Comparison of ENCODE assay signal across 12 cellular contexts in the genomic region with DNA sequence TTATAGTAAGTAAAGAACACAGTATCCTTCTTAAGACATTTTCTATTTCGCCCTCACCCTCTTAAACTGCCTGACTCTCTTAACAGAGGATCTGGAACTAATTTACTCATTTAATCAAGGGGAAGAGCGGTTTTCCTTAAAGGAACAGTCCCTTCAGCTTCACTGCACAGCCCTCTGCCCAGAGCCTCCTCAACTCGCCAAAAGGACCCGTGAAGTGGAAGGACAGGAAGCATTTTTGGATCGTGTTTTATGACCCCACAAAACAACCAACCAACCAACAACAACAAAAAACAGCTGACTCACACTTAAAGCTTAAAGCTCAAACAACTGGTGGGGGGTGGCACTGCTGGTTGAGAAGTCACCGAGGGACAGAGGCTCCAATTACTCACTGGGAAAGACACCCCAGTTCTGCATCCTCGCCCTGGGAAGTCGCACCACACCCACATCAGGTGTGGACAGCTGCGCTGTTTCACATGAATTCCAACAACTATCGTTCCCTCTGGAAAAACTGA. TPM values are rescaled to one million over a fixed set of nuclear protein-coding genes. Genes with fewer than 3 reads are reported as not detected.
DNase-seq lines count a peak whose midpoint lies in the region; ATAC-seq, FAIRE-seq and TF ChIP-seq lines count a peak whose summit lies in the region.
"Had no signal": no experiment of that assay in that cellular context is flagged by ENCODE, and none has a peak within 500 bp of the region (broad histone marks: within the 10 kb centered on the region; RNA-seq: fewer than 3 reads in every experiment).

No MANE protein-coding gene starts in this region.

- H3K9ac ChIP-seq in K562 (ENCODE audit: insufficient read depth in 1 of 2, low read depth in 2 of 2, low read length in 2 of 2) (no peak overlapping the region), mesendoderm (ENCODE audit: low read length) (no peak overlapping the region)

- peaks cover 2% of the 10 kb centered on the region for H3K9me3 Mint-ChIP-seq in activated naive CD8-positive, alpha-beta T cell treated with anti-CD3 and anti-CD28 coated beads for 36 hours

- TF ChIP-seq CTCF in left ventricle myocardium inferior (IDR thresholded peaks at IDR 0.05; ENCODE audit: borderline replicate concordance) = no peak
- TF ChIP-seq CTCF in K562 (IDR thresholded peaks at IDR 0.05 in 2 of 3, conservative IDR thresholded peaks at IDR 0.05 in 1 of 3; ENCODE audit: insufficient read depth in 2 of 3, low read depth in 1 of 3, low read length in 3 of 3) = no peak

- H4K8ac ChIP-seq in mesendoderm (ENCODE audit: low read depth, low read length) = no peak overlapping the region

- H3K36me3 Mint-ChIP-seq in activated naive CD8-positive, alpha-beta T cell treated with anti-CD3 and anti-CD28 coated beads for 36 hours = no peaks in the 10 kb centered on the region
- H3K36me3 Mint-ChIP-seq: T-cell had no signal

- H3K4ac ChIP-seq in mesendoderm (ENCODE audit: low read depth, low read length) = no peak overlapping the region

- DNase-seq in left ventricle myocardium inferior = no peak
- no peak for DNase-seq in left ventricle myocardium superior
- peak in 1 of 4 experiments; percentile 9 for DNase-seq in K562 (ENCODE audit: extremely low read depth in 1 of 4, low spot score in 3 of 4)
- DNase-seq in mesendoderm = peak; percentile 44
- no peak for DNase-seq in activated naive CD8-positive, alpha-beta T cell treated with anti-CD3 and anti-CD28 coated beads for 36 hours
- DNase-seq in NCI-H2227 treated with DMSO at 0.1 percent for 48 hours (lab: John Stamatoyannopoulos, UW) = no peak
- DNase-seq in mesenteric fat pad (ENCODE audit: low spot score) = no peak
- DNase-seq: activated CD4-positive, alpha-beta T cell treated with anti-CD3 and anti-CD28 coated beads, Interleukin-2, amount 50 U/mL, for 4 hours; T-cell had no signal

- no peaks in the 10 kb centered on the region for H4K20me1 ChIP-seq in K562 (replicated peaks; ENCODE audit: control insufficient read depth, insufficient read depth, low read length)

- no peaks in the 10 kb centered on the region for H3K4me1 Mint-ChIP-seq in activated naive CD8-positive, alpha-beta T cell treated with anti-CD3 and anti-CD28 coated beads for 36 hours
- H3K4me1 Mint-ChIP-seq: T-cell had no signal

- peaks cover 12% of the 10 kb centered on the region for H3K27me3 Mint-ChIP-seq in activated naive CD8-positive, alpha-beta T cell treated with anti-CD3 and anti-CD28 coated beads for 36 hours

- H3K79me2 ChIP-seq in K562 (ENCODE audit: control insufficient read depth, insufficient read depth, low read length) = no peaks in the 10 kb centered on the region
- H3K79me2 ChIP-seq in mesendoderm (ENCODE audit: control insufficient read depth, insufficient read depth, low read length) = no peaks in the 10 kb centered on the region

- TF ChIP-seq RAD21 in K562 (CRISPR knock-in tag; conservative IDR thresholded peaks at IDR 0.05 in 1 of 2, IDR thresholded peaks at IDR 0.05 in 1 of 2) = no peak

- peaks cover 42% of the 10 kb centered on the region for H3K4me1 ChIP-seq in left ventricle myocardium inferior
- H3K4me1 ChIP-seq in K562 (replicated peaks in 1 of 2; ENCODE audit: control insufficient read depth in 2 of 2, insufficient read depth in 2 of 2, low read length in 2 of 2) = no peaks in the 10 kb centered on the region; a peak in 1 of 5 replicates
- H3K4me1 ChIP-seq in mesendoderm (ENCODE audit: control insufficient read depth, low read depth, low read length) = no peaks in the 10 kb centered on the region

- intact Hi-C loops in left ventricle myocardium inferior (cut with micrococcal nuclease) (no loop called here), left ventricle myocardium superior (cut with micrococcal nuclease) (no loop called here), K562 (cut with micrococcal nuclease) (no loop called here)

- no peak overlapping the region for H2BK5ac ChIP-seq in mesendoderm (ENCODE audit: low read length)

- H3K79me1 ChIP-seq in mesendoderm (ENCODE audit: low read length) = no peaks in the 10 kb centered on the region

- H3K36me3 ChIP-seq in left ventricle myocardium inferior = peaks cover 41% of the 10 kb centered on the region
- H3K36me3 ChIP-seq in K562 (ENCODE audit: control insufficient read depth, insufficient read depth, low read length) = no peaks in the 10 kb centered on the region
- H3K36me3 ChIP-seq in mesendoderm (ENCODE audit: control insufficient read depth, insufficient read depth, low read length) = no peaks in the 10 kb centered on the region

- POLR2A ChIA-PET in K562 (lab: Yijun Ruan, JAX) = no interaction called here

- H2BK15ac ChIP-seq in mesendoderm (replicated peaks; ENCODE audit: low read depth) = no peak overlapping the region

- H3K27ac Mint-ChIP-seq in activated naive CD8-positive, alpha-beta T cell treated with anti-CD3 and anti-CD28 coated beads for 36 hours = no peak overlapping the region
- H3K27ac Mint-ChIP-seq: T-cell had no signal

- H3K18ac ChIP-seq in mesendoderm (ENCODE audit: low read length) = peak overlapping the region; percentile 14

- H3K4me3 ChIP-seq in left ventricle myocardium inferior = no peak overlapping the region
- no peak overlapping the region for H3K4me3 ChIP-seq in K562
- H3K4me3 ChIP-seq in mesendoderm (ENCODE audit: low read length) = no peak overlapping the region

- H3K9me3 ChIP-seq in left ventricle myocardium inferior (replicated peaks) (no peaks in the 10 kb centered on the region), K562 (replicated peaks; ENCODE audit: control insufficient read depth, insufficient read depth, low read depth, low read length) (no peaks in the 10 kb centered on the region)

- H3K9me1 ChIP-seq in K562 (ENCODE audit: control insufficient read depth, insufficient read depth, low read length) = no peaks in the 10 kb centered on the region

- H3K23ac ChIP-seq in mesendoderm (ENCODE audit: low read length) = no peak overlapping the region

- no peak overlapping the region for H4K5ac ChIP-seq in mesendoderm (ENCODE audit: low read length)

- H3K27me3 ChIP-seq in left ventricle myocardium inferior (ENCODE audit: low read depth) (no peaks in the 10 kb centered on the region), K562 (ENCODE audit: control insufficient read depth in 2 of 2, insufficient read depth in 2 of 2, low read length in 2 of 2) (no peaks in the 10 kb centered on the region), mesendoderm (ENCODE audit: insufficient read depth, low read length, poor library complexity) (no peaks in the 10 kb centered on the region)

- no peak overlapping the region for H2AK5ac ChIP-seq in mesendoderm (ENCODE audit: low read length)

- H3K4me2 ChIP-seq in K562 (ENCODE audit: insufficient read depth, low read length) = peak overlapping the region; percentile 37
- no peak overlapping the region for H3K4me2 ChIP-seq in mesendoderm (ENCODE audit: low read length)

- no peak for ATAC-seq in left ventricle myocardium superior
- ATAC-seq in K562 = peak; percentile 57
- no peak for ATAC-seq in GM19455 (IDR thresholded peaks at IDR 0.05; ENCODE audit: unreplicated experiment)
- ATAC-seq: esophagus mucosa, T-cell had no signal

- no peak for TF ChIP-seq EP300 in K562 (IDR thresholded peaks at IDR 0.05; ENCODE audit: low read length)

- H3K4me3 Mint-ChIP-seq in activated naive CD8-positive, alpha-beta T cell treated with anti-CD3 and anti-CD28 coated beads for 36 hours = no peak overlapping the region
- H3K4me3 Mint-ChIP-seq: T-cell had no signal

- 3% methylated on average over 5 of the region's 10 CpGs for WGBS in K562 (ENCODE audit: insufficient coverage, low coverage, missing lambda C conversion rate)
- WGBS in mesendoderm (ENCODE audit: extremely low coverage, insufficient coverage, low lambda C conversion rate) = no CpG with 5 or more reads among the region's 10 CpGs

- no TSS peak for BruUV-seq in K562 (replicated peaks; lab: Mats Ljungman, UMichigan)

- H3K27ac ChIP-seq in left ventricle myocardium inferior (replicated peaks) = peak overlapping the region; percentile 80
- H3K27ac ChIP-seq in K562 (ENCODE audit: extremely low read depth, low read depth, low read length) = no peak overlapping the region
- H3K27ac ChIP-seq in mesendoderm (ENCODE audit: low read depth, low read length) = no peak overlapping the region

- FAIRE-seq in K562 (lab: Jason Lieb, UNC) = no peak
- FAIRE-seq: GM19239 had no signal

- in situ Hi-C loops in K562 (cut with MboI) = no loop called here

- H2BK120ac ChIP-seq in mesendoderm (ENCODE audit: low read depth, low read length) = no peak overlapping the region

- TF ChIP-seq POLR2A in K562 (conservative IDR thresholded peaks at IDR 0.05) = no peak

- no peak overlapping the region for H3K56ac ChIP-seq in mesendoderm (ENCODE audit: low read length)

- peak overlapping the region; percentile 79 for H2AFZ ChIP-seq in K562 (ENCODE audit: low read depth, low read length)

- CTCF ChIA-PET in K562 (lab: Yijun Ruan, JAX; ENCODE audit: low intra/inter-chr PET ratio) = no interaction called here

RNA-seq across cellular contexts. Expression of a gene that starts 35.7 kb away (rescaled TPM):
- total RNA-seq in left ventricle myocardium inferior = 35.2 TPM
- 41.3 TPM for total RNA-seq in left ventricle myocardium superior
- total RNA-seq in K562 (2011; cell fraction: chromatin; rRNA removed; ENCODE audit: low replicate concordance) = 0.62 and 2.0 TPM in 2 replicates
- 0.13 TPM in 1 of 2 replicates, not detected in the other for total RNA-seq in K562 (2011; cell fraction: nucleolus; rRNA removed)
- total RNA-seq in K562 (2011; cell fraction: nucleoplasm; rRNA removed) = 0.69 TPM in 1 of 2 replicates, not detected in the other
- not detected in 2 replicates for total RNA-seq in K562 (2014; rRNA removed)
- 0.22 and 0.45 TPM in 2 replicates for total RNA-seq in K562 (2014; rRNA removed; fragmentation: Illumina TruSeq; extraction: Trizol)
- total RNA-seq in K562 (2015; rRNA removed; fragmentation: Illumina TruSeq; extraction: Trizol) = 0.11 TPM in 1 of 2 replicates, not detected in the other
- 0.09 and 0.22 TPM in 2 replicates for total RNA-seq in K562 (2021)
- 0.04 TPM in 1 of 2 replicates, not detected in the other for polyA plus RNA-seq in K562 (2011; rRNA removed)
- polyA plus RNA-seq in K562 (2011; cell fraction: cytosol; rRNA removed) = 0.07 TPM in 1 of 2 replicates, not detected in the other
- polyA plus RNA-seq in K562 (2011; cell fraction: nucleus; rRNA removed) = 0.17 and 0.30 TPM in 2 replicates
- polyA plus RNA-seq in K562 (2012) = 0.29 TPM in 1 of 2 replicates, not detected in the other
- polyA plus RNA-seq in K562 (2014; fragmentation: Illumina TruSeq; extraction: Trizol) = 0.45 TPM in 1 of 2 replicates, not detected in the other
- polyA plus RNA-seq in K562 (2014; fragmentation: Nextera tagmentation; extraction: Ambion mirVana) = under 1 TPM; 0.10 to 0.29 TPM
- not detected in 2 replicates for polyA plus RNA-seq in K562 (2014; rRNA removed)
- not detected in 2 replicates for polyA minus RNA-seq in K562 (2011; rRNA and poly(A)+ RNA removed)
- not detected in 2 replicates for polyA minus RNA-seq in K562 (2011; cell fraction: cytosol; rRNA and poly(A)+ RNA removed)
- polyA minus RNA-seq in K562 (2011; cell fraction: nucleus; rRNA and poly(A)+ RNA removed) = 0.27 TPM in 1 of 2 replicates, not detected in the other
- polyA plus RNA-seq in mesendoderm (2013, experiment 1 of 2) = 0.63 TPM
- polyA plus RNA-seq in mesendoderm (2013, experiment 2 of 2) = 0.69 TPM
- total RNA-seq in activated naive CD8-positive, alpha-beta T cell treated with anti-CD3 and anti-CD28 coated beads for 36 hours = not detected
- 66.2 TPM for total RNA-seq in mesenteric fat pad

RNA-seq across cellular contexts. Expression of a gene that starts 43.8 kb away (rescaled TPM):
- 237 TPM for total RNA-seq in left ventricle myocardium inferior
- 225 TPM for total RNA-seq in left ventricle myocardium superior
- 19.3 and 32.5 TPM in 2 replicates for total RNA-seq in K562 (2011; cell fraction: chromatin; rRNA removed; ENCODE audit: low replicate concordance)
- total RNA-seq in K562 (2011; cell fraction: nucleolus; rRNA removed) = 15.8 and 19.7 TPM in 2 replicates
- 16.1 and 31.2 TPM in 2 replicates for total RNA-seq in K562 (2011; cell fraction: nucleoplasm; rRNA removed)
- 127 and 155 TPM in 2 replicates for total RNA-seq in K562 (2014; rRNA removed)
- 172 and 188 TPM in 2 replicates for total RNA-seq in K562 (2014; rRNA removed; fragmentation: Illumina TruSeq; extraction: Trizol)
- 185 and 204 TPM in 2 replicates for total RNA-seq in K562 (2015; rRNA removed; fragmentation: Illumina TruSeq; extraction: Trizol)
- total RNA-seq in K562 (2021) = 130 and 145 TPM in 2 replicates
- polyA plus RNA-seq in K562 (2011; rRNA removed) = 172 and 204 TPM in 2 replicates
- polyA plus RNA-seq in K562 (2011; cell fraction: cytosol; rRNA removed) = 14.3 and 47.4 TPM in 2 replicates
- polyA plus RNA-seq in K562 (2011; cell fraction: nucleus; rRNA removed) = 45.0 and 62.5 TPM in 2 replicates
- polyA plus RNA-seq in K562 (2012) = 158 and 174 TPM in 2 replicates
- polyA plus RNA-seq in K562 (2014; fragmentation: Illumina TruSeq; extraction: Trizol) = 179 and 233 TPM in 2 replicates
- polyA plus RNA-seq in K562 (2014; fragmentation: Nextera tagmentation; extraction: Ambion mirVana) = 100 to 1,000 TPM; 140 to 150 TPM
- 126 and 182 TPM in 2 replicates for polyA plus RNA-seq in K562 (2014; rRNA removed)
- 119 and 128 TPM in 2 replicates for polyA minus RNA-seq in K562 (2011; rRNA and poly(A)+ RNA removed)
- polyA minus RNA-seq in K562 (2011; cell fraction: cytosol; rRNA and poly(A)+ RNA removed) = 105 and 114 TPM in 2 replicates
- 20.6 and 34.2 TPM in 2 replicates for polyA minus RNA-seq in K562 (2011; cell fraction: nucleus; rRNA and poly(A)+ RNA removed)
- polyA plus RNA-seq in mesendoderm (2013, experiment 1 of 2) = 801 TPM
- polyA plus RNA-seq in mesendoderm (2013, experiment 2 of 2) = 797 TPM
- 100 to 1,000 TPM; 235 to 243 TPM for total RNA-seq in activated naive CD8-positive, alpha-beta T cell treated with anti-CD3 and anti-CD28 coated beads for 36 hours
- total RNA-seq in mesenteric fat pad = 140 TPM

Comparison
In these comparisons a context has a peak if more than half of its experiments do, and no peak if none do; other contexts are left out.
1. RNA of a gene that starts 35.7 kb away (total RNA-seq): 66.2 TPM in mesenteric fat pad (single experiment), 41.3 TPM in left ventricle myocardium superior (single experiment) and 35.2 TPM in left ventricle myocardium inferior (single experiment); not detected in activated naive CD8-positive, alpha-beta T cell treated with anti-CD3 and anti-CD28 coated beads for 36 hours and 0.09 to 2.0 TPM in K562; every median in the first group is over 10 times any median in the second.